ENCODE assay signal across 12 cellular contexts in genomic region chr19:37980419-37980975, GRCh38.
DNase-seq lines count a peak whose midpoint lies in the region; ATAC-seq and TF ChIP-seq lines count a peak whose summit lies in the region.
"Had no signal": no experiment of that assay in that cellular context is flagged by ENCODE, and none has a peak within 500 bp of the region (broad histone marks: within the 10 kb centered on the region; RNA-seq: fewer than 3 reads in every experiment).

No MANE protein-coding gene starts in this region.

- intact Hi-C loops in spleen (cut with DNase I; ENCODE audit: low total_unique reads): no loop called here
- intact Hi-C loops in natural killer cell (cut with micrococcal nuclease): no loop called here

- H4K20me1 ChIP-seq in SU-DHL-6 (ENCODE audit: low read depth, low read length): no peaks in the 10 kb centered on the region

- no peaks in the 10 kb centered on the region for H3K36me3 ChIP-seq in SU-DHL-6 (ENCODE audit: low read length)
- no peaks in the 10 kb centered on the region for H3K36me3 ChIP-seq in spleen

- H3K36me3 Mint-ChIP-seq in natural killer cell: no peaks in the 10 kb centered on the region
- H3K36me3 Mint-ChIP-seq: CD8-positive, alpha-beta T cell; stimulated activated effector memory CD8-positive, alpha-beta T cell treated with anti-CD3 and anti-CD28 coated beads, Interleukin-12 subunit alpha, Interleukin-12 subunit beta, amount 100 ng/mL, for 72 hours had no signal

- peaks cover 83% of the 10 kb centered on the region for H3K79me2 ChIP-seq in SU-DHL-6 (ENCODE audit: insufficient read depth, low read length)

- TF ChIP-seq CTCF in SU-DHL-6 (IDR thresholded peaks at IDR 0.05; ENCODE audit: insufficient read depth, low read length, poor library complexity, severe bottlenecking) (no peak), spleen (IDR thresholded peaks at IDR 0.05 in 8 of 11, conservative IDR thresholded peaks at IDR 0.05 in 3 of 11) (no peak), natural killer cell (IDR thresholded peaks at IDR 0.05) (no peak)

- no peaks in the 10 kb centered on the region for H3K9me2 ChIP-seq in SU-DHL-6 (replicated peaks; ENCODE audit: insufficient read depth, low read length)

- peak overlapping the region; percentile 60 for H3K4me2 ChIP-seq in SU-DHL-6 (ENCODE audit: low read depth, low read length, poor library complexity, severe bottlenecking)

- no peak overlapping the region for H3K27ac Mint-ChIP-seq in natural killer cell
- H3K27ac Mint-ChIP-seq: activated CD8-positive, alpha-beta T cell treated with anti-CD3 and anti-CD28 coated beads for 36 hours; stimulated activated effector memory CD8-positive, alpha-beta T cell treated with anti-CD3 and anti-CD28 coated beads, Interleukin-12 subunit alpha, Interleukin-12 subunit beta, amount 100 ng/mL, for 72 hours had no signal

- H3K9me3 Mint-ChIP-seq in natural killer cell: no peaks in the 10 kb centered on the region
- H3K9me3 Mint-ChIP-seq: activated CD8-positive, alpha-beta T cell treated with anti-CD3 and anti-CD28 coated beads for 36 hours; CD8-positive, alpha-beta T cell; stimulated activated effector memory CD8-positive, alpha-beta T cell treated with anti-CD3 and anti-CD28 coated beads, Interleukin-12 subunit alpha, Interleukin-12 subunit beta, amount 100 ng/mL, for 72 hours had no signal

- H3K27me3 Mint-ChIP-seq in natural killer cell (ENCODE audit: low read depth in 2 of 2): no peaks in the 10 kb centered on the region
- H3K27me3 Mint-ChIP-seq: activated CD8-positive, alpha-beta T cell treated with anti-CD3 and anti-CD28 coated beads for 36 hours had no signal

- peaks cover 0 to 89% (median 30%) of the 10 kb centered on the region in 6 donors for H3K4me1 ChIP-seq in spleen

- peak overlapping the region; percentile 55 for H3K9ac ChIP-seq in SU-DHL-6 (ENCODE audit: low read length)

- no peak for ATAC-seq in natural killer cell
- no peak for ATAC-seq in HG03159 (IDR thresholded peaks at IDR 0.05; ENCODE audit: unreplicated experiment)
- ATAC-seq in HG03354 (IDR thresholded peaks at IDR 0.05; ENCODE audit: poor library complexity, severe bottlenecking, unreplicated experiment): no peak
- ATAC-seq: activated CD8-positive, alpha-beta T cell treated with anti-CD3 and anti-CD28 coated beads for 36 hours; CD8-positive, alpha-beta T cell; stimulated activated effector memory CD8-positive, alpha-beta T cell treated with anti-CD3 and anti-CD28 coated beads, Interleukin-12 subunit alpha, Interleukin-12 subunit beta, amount 100 ng/mL, for 72 hours had no signal

- peaks cover 70% of the 10 kb centered on the region for H3F3A ChIP-seq in SU-DHL-6 (ENCODE audit: insufficient read depth)

- DNase-seq in G401 (ENCODE audit: low spot score) (peak; percentile 47), spleen (peak; percentile 69), ecto neural progenitor cell (ENCODE audit: low spot score) (no peak), natural killer cell (no peak)
- DNase-seq: activated CD8-positive, alpha-beta T cell treated with anti-CD3 and anti-CD28 coated beads for 36 hours; CD8-positive, alpha-beta T cell; NCI-H1092 treated with DMSO at 0.1 percent for 48 hours had no signal

- H3K27ac ChIP-seq in SU-DHL-6 (ENCODE audit: low read depth, low read length) (peak overlapping the region; percentile 95), layer of hippocampus (ENCODE audit: low read depth, low read length) (peak overlapping the region; percentile 24), spleen (peak overlapping the region in 6 of 8 donors; percentile 20 to 86 (median 78))

- H3K9me3 ChIP-seq in SU-DHL-6 (ENCODE audit: insufficient read depth, low read length) (no peaks in the 10 kb centered on the region), spleen (no peaks in the 10 kb centered on the region)

- no peak overlapping the region for H3K4me3 ChIP-seq in SU-DHL-6 (ENCODE audit: insufficient read depth, low read length, poor library complexity, severe bottlenecking)
- H3K4me3 ChIP-seq in spleen: no peak overlapping the region

- no peak overlapping the region for H2AFZ ChIP-seq in SU-DHL-6 (ENCODE audit: low read depth, low read length, severe bottlenecking)

- no peak overlapping the region for H3K4me3 Mint-ChIP-seq in natural killer cell
- H3K4me3 Mint-ChIP-seq: activated CD8-positive, alpha-beta T cell treated with anti-CD3 and anti-CD28 coated beads for 36 hours; CD8-positive, alpha-beta T cell; stimulated activated effector memory CD8-positive, alpha-beta T cell treated with anti-CD3 and anti-CD28 coated beads, Interleukin-12 subunit alpha, Interleukin-12 subunit beta, amount 100 ng/mL, for 72 hours had no signal

- WGBS in spleen, 5 donors: 70 to 81% (median 76%) methylated on average over 9 to 10 of the region's 10 CpGs

- in situ Hi-C loops in G401 (cut with HindIII; ENCODE audit: low sequenced_read_pairs): no loop called here

- TF ChIP-seq POLR2A in spleen (IDR thresholded peaks at IDR 0.05): no peak

- H3K27me3 ChIP-seq in SU-DHL-6 (ENCODE audit: low read length): no peaks in the 10 kb centered on the region
- no peaks in the 10 kb centered on the region for H3K27me3 ChIP-seq in layer of hippocampus (ENCODE audit: control insufficient read depth, insufficient read depth, low read length)
- H3K27me3 ChIP-seq in spleen (replicated peaks in 1 of 7): no peaks in the 10 kb centered on the region

- H3K4me1 Mint-ChIP-seq in natural killer cell: peaks cover 10 to 19% of the 10 kb centered on the region in 2 donors

Comparison
In these comparisons a context has a peak if more than half of its experiments do, and no peak if none do; other contexts are left out.
1. DNase-seq: peak in G401 (single experiment) and spleen (single experiment); none in ecto neural progenitor cell (single experiment) and natural killer cell (single experiment).
2. H3K27ac ChIP-seq: peak in every context shown above with its lines; median percentile 95 in SU-DHL-6; 78 in spleen; 24 in layer of hippocampus.